18 cellular contexts compared by ENCODE assay signal in the genomic region with DNA sequence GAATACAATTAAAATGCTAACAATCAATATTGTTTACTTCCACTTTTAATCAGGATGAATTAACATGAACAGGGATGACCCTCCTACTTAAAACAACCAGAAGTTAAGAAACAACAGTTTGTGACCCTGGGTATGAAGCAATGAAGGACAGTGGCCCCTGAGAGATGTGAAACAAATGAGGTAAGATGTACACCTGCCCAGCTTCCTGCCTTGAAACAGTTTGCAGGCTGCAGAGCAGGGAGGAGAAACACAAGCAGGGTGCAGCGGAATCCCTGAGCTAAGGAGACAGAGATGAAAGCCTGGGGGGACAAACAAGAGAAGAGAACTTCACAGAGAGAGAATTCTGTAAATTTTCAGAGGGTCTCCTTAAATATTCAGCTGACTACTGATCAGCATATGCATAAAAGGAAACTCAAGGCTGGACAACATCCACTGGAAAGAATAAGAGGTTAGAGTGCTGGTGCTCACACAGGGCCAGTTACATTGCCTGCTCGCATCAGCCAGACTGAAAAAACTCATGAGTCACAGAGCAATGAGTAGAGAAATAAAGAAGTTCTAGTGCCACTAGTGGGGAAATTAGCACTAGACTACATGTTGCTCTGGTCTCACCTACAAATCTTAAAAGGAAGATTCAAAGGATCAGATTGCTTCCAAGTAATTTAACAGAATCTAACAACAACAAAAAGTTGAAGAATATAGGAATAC.
A peak's percentile ranks its signal among the peaks of the same experiment; 100 is the strongest.
DNase-seq lines count a peak whose midpoint lies in the region; ATAC-seq and TF ChIP-seq lines count a peak whose summit lies in the region.
"Had no signal": no experiment of that assay in that cellular context is flagged by ENCODE, and none has a peak within 500 bp of the region (broad histone marks: within the 10 kb centered on the region; RNA-seq: fewer than 3 reads in every experiment).

No MANE protein-coding gene starts in this region.

- intact Hi-C loops in left ventricle myocardium superior (cut with micrococcal nuclease) (no loop called here), Right ventricle myocardium superior (cut with DNase I) (no loop called here), uterus (cut with DNase I; ENCODE audit: low total_unique reads) (no loop called here)

- no peaks in the 10 kb centered on the region for H3K27me3 ChIP-seq in hepatocyte
- no peaks in the 10 kb centered on the region for H3K27me3 ChIP-seq in uterus
- H3K27me3 ChIP-seq: dorsolateral prefrontal cortex, tibial nerve had no signal

- peak overlapping the region; percentile 43 for H3K4me2 ChIP-seq in hepatocyte

- TF ChIP-seq CTCF in hepatocyte (IDR thresholded peaks at IDR 0.05; ENCODE audit: poor library complexity), result no peak
- no peak for TF ChIP-seq CTCF in uterus (IDR thresholded peaks at IDR 0.05)

- no peaks in the 10 kb centered on the region for H3K9me2 ChIP-seq in hepatocyte (replicated peaks; ENCODE audit: insufficient read depth)

- H4K20me1 ChIP-seq in hepatocyte (ENCODE audit: insufficient read depth, poor library complexity, severe bottlenecking), result no peaks in the 10 kb centered on the region

- H3K27ac ChIP-seq in hepatocyte (peak overlapping the region; percentile 48), uterus (no peak overlapping the region)
- H3K27ac ChIP-seq: dorsolateral prefrontal cortex, tibial nerve had no signal

- H3K9me3 ChIP-seq in hepatocyte (ENCODE audit: low read depth), result no peaks in the 10 kb centered on the region
- H3K9me3 ChIP-seq in uterus, result no peaks in the 10 kb centered on the region
- H3K9me3 ChIP-seq: tibial nerve had no signal

- peak; percentile 47 for ATAC-seq in left ventricle myocardium superior
- no peak for ATAC-seq in Right ventricle myocardium superior (ENCODE audit: poor library complexity)
- no peak for ATAC-seq in HG03378 (IDR thresholded peaks at IDR 0.05; ENCODE audit: unreplicated experiment)

- H3K36me3 ChIP-seq in hepatocyte (replicated peaks; ENCODE audit: insufficient read depth, low read depth), result no peaks in the 10 kb centered on the region
- no peaks in the 10 kb centered on the region for H3K36me3 ChIP-seq in uterus
- H3K36me3 ChIP-seq: tibial nerve had no signal

- TF ChIP-seq POLR2A in uterus (IDR thresholded peaks at IDR 0.05), result no peak

- H3K4me3 ChIP-seq in hepatocyte (no peak overlapping the region), uterus (no peak overlapping the region)
- H3K4me3 ChIP-seq: dorsolateral prefrontal cortex, tibial nerve had no signal

- H2AFZ ChIP-seq in hepatocyte, result no peak overlapping the region

- H3K79me2 ChIP-seq in hepatocyte, result peaks cover 9% of the 10 kb centered on the region

- WGBS in hepatocyte (ENCODE audit: low lambda C conversion rate, missing lambda C conversion rate), result 63% methylated on average over 2 of the region's 2 CpGs

- H3K4me1 ChIP-seq in hepatocyte (ENCODE audit: insufficient read depth), result peaks cover 28% of the 10 kb centered on the region
- no peaks in the 10 kb centered on the region for H3K4me1 ChIP-seq in uterus
- H3K4me1 ChIP-seq: tibial nerve had no signal

- no peak for DNase-seq in left ventricle myocardium superior
- DNase-seq in Right ventricle myocardium superior, result no peak
- peak; percentile 38 for DNase-seq in RKO (ENCODE audit: low spot score)
- DNase-seq in hepatocyte (ENCODE audit: low spot score), result peak; percentile 33
- DNase-seq in NCI-H2029 treated with DMSO at 0.1 percent for 48 hours (lab: John Stamatoyannopoulos, UW), result no peak
- DNase-seq in stimulated activated CD4-positive, alpha-beta T cell treated with anti-CD3 and anti-CD28 coated beads, Interleukin-4, amount 100 ng/mL, for 24 hours, result no peak
- DNase-seq in uterus, result no peak
- DNase-seq: activated CD4-positive, alpha-beta T cell treated with anti-CD3 and anti-CD28 coated beads, Interleukin-2, amount 50 U/mL, for 1 hour; AML-193; DMS153; dorsolateral prefrontal cortex; foreskin melanocyte; immature natural killer cell; NCI-H345; posterior cingulate gyrus; stimulated activated CD4-positive, alpha-beta T cell treated with anti-CD3 and anti-CD28 coated beads, Interleukin-15, amount 100 ng/mL, for 24 hours had no signal

Comparison
In these comparisons a context has a peak if more than half of its experiments do, and no peak if none do; other contexts are left out.
1. DNase-seq: peak in RKO (single experiment) and hepatocyte (single experiment); none in left ventricle myocardium superior (single experiment), Right ventricle myocardium superior (single experiment), NCI-H2029 treated with DMSO at 0.1 percent for 48 hours (single experiment), stimulated activated CD4-positive, alpha-beta T cell treated with anti-CD3 and anti-CD28 coated beads, Interleukin-4, amount 100 ng/mL, for 24 hours (single experiment) and uterus (0 of 2).